In the genomic region with DNA sequence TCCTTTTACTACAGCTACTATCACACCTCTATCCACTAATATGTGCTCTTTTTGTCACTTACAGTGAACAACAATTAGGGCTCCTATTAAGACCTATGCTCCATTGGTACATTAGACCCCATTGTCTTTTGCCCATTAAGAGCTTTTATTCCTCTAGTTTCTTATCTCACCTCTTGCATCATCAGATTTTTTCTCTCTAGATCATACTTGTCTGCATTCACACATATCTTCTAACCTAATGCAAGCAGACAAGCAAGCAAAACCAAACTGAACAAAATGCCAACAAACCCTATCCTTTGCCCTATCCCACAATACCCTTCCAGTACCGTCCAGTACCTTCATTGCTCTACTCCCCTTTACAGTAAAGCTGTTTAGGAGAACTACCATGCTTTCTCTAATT, we compare ENCODE assay signal across 25 cellular contexts. TPM values are rescaled to one million over a fixed set of nuclear protein-coding genes. Genes with fewer than 3 reads are reported as not detected.
DNase-seq lines count a peak whose midpoint lies in the region; ATAC-seq, FAIRE-seq and TF ChIP-seq lines count a peak whose summit lies in the region.
"Had no signal": no experiment of that assay in that cellular context is flagged by ENCODE, and none has a peak within 500 bp of the region (broad histone marks: within the 10 kb centered on the region; RNA-seq: fewer than 3 reads in every experiment).

No MANE protein-coding gene starts in this region.

- H3K36me3 ChIP-seq in HepG2 (replicated peaks in 1 of 2; ENCODE audit: control insufficient read depth in 1 of 2, insufficient read depth in 2 of 2, low read length in 2 of 2) (no peaks in the 10 kb centered on the region), right lobe of liver (no peaks in the 10 kb centered on the region), mesendoderm (ENCODE audit: control insufficient read depth, insufficient read depth, low read length) (no peaks in the 10 kb centered on the region)
- H3K36me3 ChIP-seq: SJCRH30 had no signal

- no peaks in the 10 kb centered on the region for H4K20me1 ChIP-seq in HepG2 (ENCODE audit: insufficient read depth, low read length)

- DNase-seq in HepG2 (ENCODE audit: low spot score) (no peak), right lobe of liver (no peak), amniotic epithelial cell (ENCODE audit: low read depth) (peak; percentile 78), fibroblast of pulmonary artery (ENCODE audit: low read depth) (peak; percentile 28), mesendoderm (no peak), DMS153 treated with DMSO at 0.1 percent for 48 hours (lab: John Stamatoyannopoulos, UW; ENCODE audit: unreplicated experiment) (no peak)
- DNase-seq: 8988T; ACHN; HCEC 1CT; KBM-7; MV-4-11; NCI-H1105; NCI-H1436 treated with DMSO at 0.1 percent for 48 hours; NCI-H187 treated with DMSO at 0.1 percent for 48 hours; NCI-H2171 treated with DMSO at 0.1 percent for 48 hours; NCI-H524; NCI-H774; NK-92 treated with Interleukin-12 subunit alpha and Interleukin-12 subunit beta, amount 100 ng/mL, for 24 hours; PC-9; SJCRH30 had no signal

- CTCF ChIA-PET in HepG2 (lab: Yijun Ruan, JAX; ENCODE audit: low intra/inter-chr PET ratio, low total read pairs), result no interaction called here

- H3K79me2 ChIP-seq in HepG2 (ENCODE audit: insufficient read depth, low read length), result no peaks in the 10 kb centered on the region
- H3K79me2 ChIP-seq in mesendoderm (ENCODE audit: control insufficient read depth, insufficient read depth, low read length), result no peaks in the 10 kb centered on the region

- no peak overlapping the region for H2BK15ac ChIP-seq in mesendoderm (replicated peaks; ENCODE audit: low read depth)

- H3K4me1 ChIP-seq in HepG2 (ENCODE audit: insufficient read depth, low read length) (peaks cover 26% of the 10 kb centered on the region), right lobe of liver (no peaks in the 10 kb centered on the region), mesendoderm (ENCODE audit: control insufficient read depth, low read depth, low read length) (no peaks in the 10 kb centered on the region)
- H3K4me1 ChIP-seq: SJCRH30 had no signal

- in situ Hi-C loops in HepG2 (cut with HindIII; ENCODE audit: extremely low pct_ligation_motif_present, low pct_unique_long_range_greater_than_20kb), result no loop called here

- no peak overlapping the region for H2BK5ac ChIP-seq in mesendoderm (ENCODE audit: low read length)

- H3K27me3 ChIP-seq in HepG2 (ENCODE audit: control insufficient read depth in 1 of 2, insufficient read depth in 2 of 2, low read length in 2 of 2), result no peaks in the 10 kb centered on the region; a peak in 1 of 5 replicates
- no peaks in the 10 kb centered on the region for H3K27me3 ChIP-seq in right lobe of liver
- no peaks in the 10 kb centered on the region for H3K27me3 ChIP-seq in mesendoderm (ENCODE audit: insufficient read depth, low read length, poor library complexity)
- H3K27me3 ChIP-seq: SJCRH30 had no signal

- H4K8ac ChIP-seq in mesendoderm (ENCODE audit: low read depth, low read length), result no peak overlapping the region

- no peak overlapping the region for H3K56ac ChIP-seq in mesendoderm (ENCODE audit: low read length)

- POLR2A ChIA-PET in HepG2 (lab: Yijun Ruan, JAX), result interaction anchor here (0.6 to 1.5 kb wide), 3 partner anchors 9 to 10 kb away, joined by 4 to 7 read pairs (median 6); a partner anchor contains a TSS

- 12% methylated on average over 1 of the region's 1 CpG for WGBS in HepG2 (ENCODE audit: low lambda C conversion rate)
- WGBS in right lobe of liver (ENCODE audit: insufficient coverage, low coverage, low lambda C conversion rate, missing lambda C conversion rate), result 80% methylated on average over 1 of the region's 1 CpG
- no CpG with 5 or more reads among the region's 1 CpG for WGBS in mesendoderm (ENCODE audit: extremely low coverage, insufficient coverage, low lambda C conversion rate)

- H3K18ac ChIP-seq in mesendoderm (ENCODE audit: low read length), result no peak overlapping the region

- H4K5ac ChIP-seq in mesendoderm (ENCODE audit: low read length), result no peak overlapping the region

- TF ChIP-seq CTCF in HepG2 (CRISPR knock-in tag; IDR thresholded peaks at IDR 0.05) (no peak), right lobe of liver (IDR thresholded peaks at IDR 0.05) (no peak), fibroblast of pulmonary artery (IDR thresholded peaks at IDR 0.05; ENCODE audit: low read length, missing control alignments) (no peak)

- H3K9ac ChIP-seq in HepG2 (ENCODE audit: insufficient read depth, low read depth, low read length), result no peak overlapping the region
- no peak overlapping the region for H3K9ac ChIP-seq in mesendoderm (ENCODE audit: low read length)

- TF ChIP-seq POLR2A in HepG2 (IDR thresholded peaks at IDR 0.05; ENCODE audit: insufficient read depth in 1 of 2, low read depth in 2 of 2, low read length in 2 of 2), result no peak
- no peak for TF ChIP-seq POLR2A in right lobe of liver (IDR thresholded peaks at IDR 0.05)

- ATAC-seq in HepG2 (no peak), right lobe of liver (no peak), HG03432 (IDR thresholded peaks at IDR 0.05; ENCODE audit: unreplicated experiment) (no peak), HG02970 (IDR thresholded peaks at IDR 0.05; ENCODE audit: low FRiP score, unreplicated experiment) (no peak)
- ATAC-seq: Right ventricle myocardium inferior had no signal

- no peak for TF ChIP-seq EP300 in HepG2 (IDR thresholded peaks at IDR 0.05; ENCODE audit: low read depth in 2 of 2, low read length in 2 of 2)
- no peak for TF ChIP-seq EP300 in HepG2 (CRISPR knock-in tag; IDR thresholded peaks at IDR 0.05; ENCODE audit: borderline replicate concordance)

- H2AFZ ChIP-seq in HepG2 (ENCODE audit: low read length), result no peak overlapping the region
- H2AFZ ChIP-seq: PC-9 had no signal

- BruUV-seq in HepG2 (replicated peaks; lab: Mats Ljungman, UMichigan), result no TSS peak

- H2BK120ac ChIP-seq in mesendoderm (ENCODE audit: low read depth, low read length), result no peak overlapping the region

- H3K9me3 ChIP-seq in HepG2 (ENCODE audit: low read length) (no peaks in the 10 kb centered on the region), right lobe of liver (no peaks in the 10 kb centered on the region)
- H3K9me3 ChIP-seq: SJCRH30 had no signal

- intact Hi-C loops in HepG2 (cut with micrococcal nuclease; ENCODE audit: unreplicated experiment), result no loop called here
- intact Hi-C loops in right lobe of liver (cut with DNase I), result no loop called here

- TF ChIP-seq RAD21 in HepG2 (CRISPR knock-in tag; IDR thresholded peaks at IDR 0.05), result no peak

- H3K23ac ChIP-seq in mesendoderm (ENCODE audit: low read length), result no peak overlapping the region

- no peak overlapping the region for H3K4ac ChIP-seq in mesendoderm (ENCODE audit: low read depth, low read length)

- H3K4me3 ChIP-seq in HepG2 (replicated peaks in 1 of 3; ENCODE audit: insufficient read depth in 1 of 3, low read depth in 2 of 3, low read length in 3 of 3) (no peak overlapping the region), right lobe of liver (no peak overlapping the region), fibroblast of pulmonary artery (replicated peaks; ENCODE audit: low read depth, low read length) (no peak overlapping the region), mesendoderm (ENCODE audit: low read length) (no peak overlapping the region)
- H3K4me3 ChIP-seq: PC-9, SJCRH30 had no signal

- H3K4me2 ChIP-seq in HepG2 (ENCODE audit: low read depth, low read length), result no peak overlapping the region
- H3K4me2 ChIP-seq in mesendoderm (ENCODE audit: low read length), result no peak overlapping the region
- H3K4me2 ChIP-seq: PC-9 had no signal

- H3K27ac ChIP-seq in HepG2 (ENCODE audit: extremely low read length, insufficient read depth, low read length) (no peak overlapping the region), right lobe of liver (no peak overlapping the region), mesendoderm (ENCODE audit: low read depth, low read length) (no peak overlapping the region)
- H3K27ac ChIP-seq: PC-9, SJCRH30 had no signal

- FAIRE-seq in HepG2 (lab: Jason Lieb, UNC), result no peak
- FAIRE-seq: G401.6, H1 had no signal

- no peak overlapping the region for H2AK5ac ChIP-seq in mesendoderm (ENCODE audit: low read length)

- no peaks in the 10 kb centered on the region for H3K79me1 ChIP-seq in mesendoderm (ENCODE audit: low read length)

RNA-seq across cellular contexts. Expression of a gene that starts 10.1 kb away (rescaled TPM):
- 23.4 and 31.2 TPM in 2 replicates for total RNA-seq in HepG2 (2016; rRNA removed; fragmentation: Illumina TruSeq; extraction: Trizol)
- 3.1 and 4.5 TPM in 2 replicates for total RNA-seq in HepG2 (2016; cell fraction: cytosol; rRNA removed; fragmentation: Illumina TruSeq; extraction: Trizol; ENCODE audit: low read depth)
- total RNA-seq in HepG2 (2016; cell fraction: insoluble cytoplasmic fraction; rRNA removed; fragmentation: Illumina TruSeq; extraction: Trizol), result 21.8 and 27.9 TPM in 2 replicates
- 8.6 and 10.8 TPM in 2 replicates for total RNA-seq in HepG2 (2016; cell fraction: membrane; rRNA removed; fragmentation: Illumina TruSeq; extraction: Trizol)
- total RNA-seq in HepG2 (2016; cell fraction: nucleus; rRNA removed; fragmentation: Illumina TruSeq; extraction: Trizol), result 17.9 and 21.4 TPM in 2 replicates
- 9.9 and 12.9 TPM in 2 replicates for polyA plus RNA-seq in HepG2 (2011; rRNA removed)
- polyA plus RNA-seq in HepG2 (2011; cell fraction: cytosol; rRNA removed), result 3.5 and 5.7 TPM in 2 replicates
- 5.9 and 7.8 TPM in 2 replicates for polyA plus RNA-seq in HepG2 (2011; cell fraction: nucleus; rRNA removed)
- polyA plus RNA-seq in HepG2 (2012), result 7.4 and 9.5 TPM in 2 replicates
- polyA plus RNA-seq in HepG2 (2016; cell fraction: cytosol; fragmentation: Illumina TruSeq; extraction: Trizol; ENCODE audit: low read depth), result 0.54 and 0.58 TPM in 2 replicates
- polyA plus RNA-seq in HepG2 (2016; cell fraction: insoluble cytoplasmic fraction; fragmentation: Illumina TruSeq; extraction: Trizol; ENCODE audit: low read depth), result 20.4 and 20.7 TPM in 2 replicates
- polyA plus RNA-seq in HepG2 (2016; cell fraction: membrane; fragmentation: Illumina TruSeq; extraction: Trizol; ENCODE audit: low read depth), result 2.8 and 3.6 TPM in 2 replicates
- polyA plus RNA-seq in HepG2 (2016; cell fraction: nucleus; fragmentation: Illumina TruSeq; extraction: Trizol; ENCODE audit: insufficient read depth, low read depth), result 15.7 and 17.1 TPM in 2 replicates
- polyA minus RNA-seq in HepG2 (2011; rRNA and poly(A)+ RNA removed; ENCODE audit: low replicate concordance), result 57.9 and 104 TPM in 2 replicates
- 32.9 and 38.0 TPM in 2 replicates for polyA minus RNA-seq in HepG2 (2011; cell fraction: cytosol; rRNA and poly(A)+ RNA removed)
- 45.3 and 46.0 TPM in 2 replicates for polyA minus RNA-seq in HepG2 (2011; cell fraction: nucleus; rRNA and poly(A)+ RNA removed)
- total RNA-seq in right lobe of liver, result 10 to 100 TPM in 3 of 6 experiments, 1 to 10 TPM in 3; 5.8 to 14.1 (median 9.8) TPM
- polyA plus RNA-seq in mesendoderm (2013, experiment 1 of 2), result 24.4 TPM
- polyA plus RNA-seq in mesendoderm (2013, experiment 2 of 2), result 23.9 TPM

RNA-seq across cellular contexts. Expression of a gene that starts 10.8 kb away (rescaled TPM):
- total RNA-seq in HepG2 (2016; rRNA removed; fragmentation: Illumina TruSeq; extraction: Trizol) (96.5 and 140 TPM in 2 replicates), right lobe of liver (10 to 100 TPM; 17.6 to 35.3 (median 27.6) TPM)
- total RNA-seq in HepG2 (2016; cell fraction: cytosol; rRNA removed; fragmentation: Illumina TruSeq; extraction: Trizol; ENCODE audit: low read depth), result 12.2 and 15.2 TPM in 2 replicates
- 99.3 and 136 TPM in 2 replicates for total RNA-seq in HepG2 (2016; cell fraction: insoluble cytoplasmic fraction; rRNA removed; fragmentation: Illumina TruSeq; extraction: Trizol)
- 30.1 and 37.1 TPM in 2 replicates for total RNA-seq in HepG2 (2016; cell fraction: membrane; rRNA removed; fragmentation: Illumina TruSeq; extraction: Trizol)
- 102 and 112 TPM in 2 replicates for total RNA-seq in HepG2 (2016; cell fraction: nucleus; rRNA removed; fragmentation: Illumina TruSeq; extraction: Trizol)
- 21.2 and 21.8 TPM in 2 replicates for polyA plus RNA-seq in HepG2 (2011; rRNA removed)
- polyA plus RNA-seq in HepG2 (2011; cell fraction: cytosol; rRNA removed), result 7.5 and 12.4 TPM in 2 replicates
- polyA plus RNA-seq in HepG2 (2011; cell fraction: nucleus; rRNA removed), result 29.9 and 36.2 TPM in 2 replicates
- 68.9 and 88.6 TPM in 2 replicates for polyA plus RNA-seq in HepG2 (2012)
- 5.8 and 6.1 TPM in 2 replicates for polyA plus RNA-seq in HepG2 (2016; cell fraction: cytosol; fragmentation: Illumina TruSeq; extraction: Trizol; ENCODE audit: low read depth)
- 76.4 and 84.5 TPM in 2 replicates for polyA plus RNA-seq in HepG2 (2016; cell fraction: insoluble cytoplasmic fraction; fragmentation: Illumina TruSeq; extraction: Trizol; ENCODE audit: low read depth)
- 15.5 TPM in 2 replicates for polyA plus RNA-seq in HepG2 (2016; cell fraction: membrane; fragmentation: Illumina TruSeq; extraction: Trizol; ENCODE audit: low read depth)
- 119 and 123 TPM in 2 replicates for polyA plus RNA-seq in HepG2 (2016; cell fraction: nucleus; fragmentation: Illumina TruSeq; extraction: Trizol; ENCODE audit: insufficient read depth, low read depth)
- 42.7 and 58.6 TPM in 2 replicates for polyA minus RNA-seq in HepG2 (2011; rRNA and poly(A)+ RNA removed; ENCODE audit: low replicate concordance)
- 30.7 and 38.8 TPM in 2 replicates for polyA minus RNA-seq in HepG2 (2011; cell fraction: cytosol; rRNA and poly(A)+ RNA removed)
- polyA minus RNA-seq in HepG2 (2011; cell fraction: nucleus; rRNA and poly(A)+ RNA removed), result 88.7 and 106 TPM in 2 replicates
- polyA plus RNA-seq in mesendoderm (2013, experiment 1 of 2), result 141 TPM
- 145 TPM for polyA plus RNA-seq in mesendoderm (2013, experiment 2 of 2)

Comparison
In these comparisons a context has a peak if more than half of its experiments do, and no peak if none do; other contexts are left out.
1. DNase-seq: peak in amniotic epithelial cell (single experiment) and fibroblast of pulmonary artery (single experiment); none in HepG2 (single experiment), right lobe of liver (0 of 3), mesendoderm (single experiment) and DMS153 treated with DMSO at 0.1 percent for 48 hours (single experiment).